ENCODE assay signal across 22 cellular contexts in genomic region chr2:258933-259332, GRCh38. TPM values are rescaled to one million over a fixed set of nuclear protein-coding genes. Genes with fewer than 3 reads are reported as not detected.
DNase-seq lines count a peak whose midpoint lies in the region; ATAC-seq and TF ChIP-seq lines count a peak whose summit lies in the region.
"Had no signal": no experiment of that assay in that cellular context is flagged by ENCODE, and none has a peak within 500 bp of the region (broad histone marks: within the 10 kb centered on the region; RNA-seq: fewer than 3 reads in every experiment).

No MANE protein-coding gene starts in this region.

- H3K9me3 Mint-ChIP-seq in activated CD4-positive, alpha-beta T cell treated with anti-CD3 and anti-CD28 coated beads, Interleukin-2, amount 10 ng/mL, durations not matched to agents 24 days and 14 days, result peaks cover 7% of the 10 kb centered on the region
- H3K9me3 Mint-ChIP-seq in Calu3 (ENCODE audit: low read depth, unreplicated experiment) (no peaks in the 10 kb centered on the region), glutamatergic neuron (ENCODE audit: unreplicated experiment) (peaks cover 16% of the 10 kb centered on the region)

- H3K27ac Mint-ChIP-seq in activated CD4-positive, alpha-beta T cell treated with anti-CD3 and anti-CD28 coated beads, Interleukin-2, amount 10 ng/mL, durations not matched to agents 24 days and 14 days, result no peak overlapping the region
- H3K27ac Mint-ChIP-seq in Calu3 (ENCODE audit: unreplicated experiment) (peak overlapping the region; percentile 54), glutamatergic neuron (ENCODE audit: unreplicated experiment) (peak overlapping the region; percentile 95)
- H3K27ac Mint-ChIP-seq: B cell; CD4-positive, alpha-beta T cell; CD8-positive, alpha-beta T cell had no signal

- CTCF ChIA-PET in Calu3 (lab: Charles Lee), result no interaction called here

- BruUV-seq in Calu3 (replicated peaks; lab: Mats Ljungman, UMichigan), result no TSS peak

- intact Hi-C loops in activated CD4-positive, alpha-beta T cell treated with anti-CD3 and anti-CD28 coated beads, Interleukin-2, amount 10 ng/mL, durations not matched to agents 24 days and 14 days (cut with micrococcal nuclease), result no loop called here
- intact Hi-C loops in Calu3 (cut with micrococcal nuclease; ENCODE audit: unreplicated experiment), result no loop called here

- TF ChIP-seq CTCF in Calu3 (IDR thresholded peaks at IDR 0.05; ENCODE audit: unreplicated experiment), result no peak
- TF ChIP-seq CTCF in glutamatergic neuron (IDR thresholded peaks at IDR 0.05; ENCODE audit: partially characterized antibody, unreplicated experiment), result no peak

- H3K4me3 Mint-ChIP-seq in activated CD4-positive, alpha-beta T cell treated with anti-CD3 and anti-CD28 coated beads, Interleukin-2, amount 10 ng/mL, durations not matched to agents 24 days and 14 days, result no peak overlapping the region
- H3K4me3 Mint-ChIP-seq in Calu3 (ENCODE audit: low read depth, unreplicated experiment) (no peak overlapping the region), glutamatergic neuron (ENCODE audit: unreplicated experiment) (peak overlapping the region; percentile 35)
- H3K4me3 Mint-ChIP-seq: B cell; CD4-positive, alpha-beta T cell; CD8-positive, alpha-beta T cell had no signal

- no peak for ATAC-seq in HG03342 (IDR thresholded peaks at IDR 0.05; ENCODE audit: unreplicated experiment)
- ATAC-seq: A549; CD8-positive, alpha-beta T cell; GM12878 had no signal

- H3K4me1 Mint-ChIP-seq in activated CD4-positive, alpha-beta T cell treated with anti-CD3 and anti-CD28 coated beads, Interleukin-2, amount 10 ng/mL, durations not matched to agents 24 days and 14 days, result peaks cover 7% of the 10 kb centered on the region
- peaks cover 25% of the 10 kb centered on the region for H3K4me1 Mint-ChIP-seq in Calu3 (ENCODE audit: low read depth, unreplicated experiment)
- H3K4me1 Mint-ChIP-seq in glutamatergic neuron (ENCODE audit: low read depth, unreplicated experiment), result peaks cover 32% of the 10 kb centered on the region

- H3K36me3 Mint-ChIP-seq in activated CD4-positive, alpha-beta T cell treated with anti-CD3 and anti-CD28 coated beads, Interleukin-2, amount 10 ng/mL, durations not matched to agents 24 days and 14 days (ENCODE audit: low read depth), result peaks cover 20% of the 10 kb centered on the region
- peaks cover 38% of the 10 kb centered on the region for H3K36me3 Mint-ChIP-seq in Calu3 (ENCODE audit: insufficient read depth, unreplicated experiment)
- peaks cover 9% of the 10 kb centered on the region for H3K36me3 Mint-ChIP-seq in glutamatergic neuron (ENCODE audit: unreplicated experiment)

- H3K27me3 Mint-ChIP-seq in activated CD4-positive, alpha-beta T cell treated with anti-CD3 and anti-CD28 coated beads, Interleukin-2, amount 10 ng/mL, durations not matched to agents 24 days and 14 days, result no peaks in the 10 kb centered on the region
- H3K27me3 Mint-ChIP-seq in Calu3 (ENCODE audit: unreplicated experiment) (no peaks in the 10 kb centered on the region), glutamatergic neuron (ENCODE audit: unreplicated experiment) (peaks cover 8% of the 10 kb centered on the region)
- H3K27me3 Mint-ChIP-seq: B cell; CD4-positive, alpha-beta T cell had no signal

- peak; percentile 44 for DNase-seq in activated CD4-positive, alpha-beta T cell treated with anti-CD3 and anti-CD28 coated beads, Interleukin-2, amount 10 ng/mL, durations not matched to agents 24 days and 14 days
- DNase-seq in activated CD4-positive, alpha-beta T cell treated with anti-CD3 and anti-CD28 coated beads for 48 hours, result no peak
- DNase-seq in Calu3, result no peak
- peak; percentile 36 for DNase-seq in glutamatergic neuron
- no peak for DNase-seq in amniotic stem cell (lab: John Stamatoyannopoulos, UW)
- DNase-seq: AML-193; Caco-2; CD4-positive, alpha-beta T cell; CD8-positive, alpha-beta T cell; DMS 273 treated with DMSO at 0.1 percent for 48 hours; DMS153; DMS53; DMS79; DND-41; EL; GDM1 had no signal

RNA-seq across cellular contexts. Expression of gene SH3YL1, which starts 4.9 kb away (rescaled TPM):
- 17.4 and 17.7 TPM in 2 replicates for total RNA-seq in activated CD4-positive, alpha-beta T cell treated with anti-CD3 and anti-CD28 coated beads, Interleukin-2, amount 10 ng/mL, durations not matched to agents 24 days and 14 days
- total RNA-seq in Calu3 (2022) (86.4 and 97.0 TPM in 2 replicates), glutamatergic neuron (ENCODE audit: unreplicated experiment) (21.4 TPM)

RNA-seq across cellular contexts. Expression of gene ACP1, which starts 5.8 kb away (rescaled TPM):
- total RNA-seq in activated CD4-positive, alpha-beta T cell treated with anti-CD3 and anti-CD28 coated beads, Interleukin-2, amount 10 ng/mL, durations not matched to agents 24 days and 14 days, result 124 and 127 TPM in 2 replicates
- total RNA-seq in Calu3 (2022) (120 and 124 TPM in 2 replicates), glutamatergic neuron (ENCODE audit: unreplicated experiment) (86.1 TPM)

RNA-seq across cellular contexts. Expression of gene ALKAL2, which starts 29.0 kb away (rescaled TPM):
- 0.28 and 0.33 TPM in 2 replicates for total RNA-seq in activated CD4-positive, alpha-beta T cell treated with anti-CD3 and anti-CD28 coated beads, Interleukin-2, amount 10 ng/mL, durations not matched to agents 24 days and 14 days
- total RNA-seq in Calu3 (2022) (not detected in 2 replicates), glutamatergic neuron (ENCODE audit: unreplicated experiment) (1.0 TPM)
- total RNA-seq: A172; Caco-2; CD4-positive, alpha-beta T cell; G401; GM12878 had no signal

Comparison
In these comparisons a context has a peak if more than half of its experiments do, and no peak if none do; other contexts are left out.
1. DNase-seq: peak in activated CD4-positive, alpha-beta T cell treated with anti-CD3 and anti-CD28 coated beads, Interleukin-2, amount 10 ng/mL, durations not matched to agents 24 days and 14 days (single experiment) and glutamatergic neuron (single experiment); none in activated CD4-positive, alpha-beta T cell treated with anti-CD3 and anti-CD28 coated beads for 48 hours (single experiment), Calu3 (single experiment) and amniotic stem cell (single experiment).